8 cellular contexts compared by ENCODE assay signal in the genomic region with DNA sequence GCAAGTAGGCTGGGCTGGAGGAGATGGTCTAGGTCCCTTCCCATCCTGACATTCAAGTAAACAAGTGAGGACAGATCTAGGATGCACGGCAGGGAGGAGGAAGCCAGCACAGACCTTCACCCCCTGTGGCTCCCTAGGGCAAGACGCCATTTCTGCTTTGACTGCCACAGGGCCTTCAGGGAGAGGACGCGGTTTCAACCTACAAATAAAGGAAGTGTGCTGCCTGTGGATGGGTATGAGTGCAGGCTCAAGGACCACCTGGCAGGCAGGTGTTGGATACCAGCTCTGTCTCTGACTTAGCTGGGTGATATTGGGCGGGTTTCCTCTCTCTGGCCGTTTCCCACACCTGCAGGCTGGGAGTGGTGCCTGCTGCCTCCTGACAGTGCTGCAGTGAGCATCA. TPM values are rescaled to one million over a fixed set of nuclear protein-coding genes. Genes with fewer than 3 reads are reported as not detected.
DNase-seq lines count a peak whose midpoint lies in the region; ATAC-seq and TF ChIP-seq lines count a peak whose summit lies in the region.

No MANE protein-coding gene starts in this region.

- TF ChIP-seq CTCF in VCaP (conservative IDR thresholded peaks at IDR 0.05) (no peak), foreskin keratinocyte (conservative IDR thresholded peaks at IDR 0.05) (peak; percentile 1)

- peak overlapping the region; percentile 48 for H3K4me3 Mint-ChIP-seq in T-helper 1 cell treated with Interleukin-12 subunit alpha and Interleukin-12 subunit beta and Interleukin-4 antibody, amounts not matched to agents 30 μg/mL and 1 μg/mL, for 36 hours

- peaks cover 60% of the 10 kb centered on the region for H3K36me3 Mint-ChIP-seq in T-helper 1 cell treated with Interleukin-12 subunit alpha and Interleukin-12 subunit beta and Interleukin-4 antibody, amounts not matched to agents 30 μg/mL and 1 μg/mL, for 36 hours (ENCODE audit: low read depth)

- no peaks in the 10 kb centered on the region for H3K27me3 ChIP-seq in foreskin keratinocyte
- H3K27me3 ChIP-seq in subcutaneous abdominal adipose tissue (ENCODE audit: control insufficient read depth in 5 of 5, insufficient read depth in 4 of 5, low read length in 5 of 5): no peaks in the 10 kb centered on the region

- H3K9me3 ChIP-seq in subcutaneous abdominal adipose tissue (ENCODE audit: control insufficient read depth in 5 of 5, low read length in 5 of 5): no peaks in the 10 kb centered on the region

- H3K9ac ChIP-seq in subcutaneous abdominal adipose tissue (ENCODE audit: low read length in 5 of 5): no peak overlapping the region

- no peaks in the 10 kb centered on the region for H3K36me3 ChIP-seq in subcutaneous abdominal adipose tissue (ENCODE audit: control insufficient read depth in 5 of 5, insufficient read depth in 5 of 5, low read length in 5 of 5)

- H3K4me3 ChIP-seq in subcutaneous abdominal adipose tissue (ENCODE audit: low read depth in 1 of 5, low read length in 5 of 5): no peak overlapping the region

- H3K4me1 ChIP-seq in foreskin keratinocyte (peaks cover 77% of the 10 kb centered on the region), subcutaneous abdominal adipose tissue (ENCODE audit: control insufficient read depth in 5 of 5, insufficient read depth in 5 of 5, low read length in 5 of 5) (peaks cover 2 to 69% (median 37%) of the 10 kb centered on the region in 5 donors)

- peaks cover 86% of the 10 kb centered on the region for H3K4me1 Mint-ChIP-seq in T-helper 1 cell treated with Interleukin-12 subunit alpha and Interleukin-12 subunit beta and Interleukin-4 antibody, amounts not matched to agents 30 μg/mL and 1 μg/mL, for 36 hours (ENCODE audit: low read depth)

- H3K27ac Mint-ChIP-seq in T-helper 1 cell treated with Interleukin-12 subunit alpha and Interleukin-12 subunit beta and Interleukin-4 antibody, amounts not matched to agents 30 μg/mL and 1 μg/mL, for 36 hours: peak overlapping the region; percentile 88

- DNase-seq in T-helper 1 cell (no peak), foreskin keratinocyte (no peak), midbrain (lab: John Stamatoyannopoulos, UW) (no peak), dedifferentiated amniotic fluid mesenchymal stem cell (ENCODE audit: extremely low spot score) (no peak), SW480 (ENCODE audit: low spot score) (no peak)

- H3K9me3 Mint-ChIP-seq in T-helper 1 cell treated with Interleukin-12 subunit alpha and Interleukin-12 subunit beta and Interleukin-4 antibody, amounts not matched to agents 30 μg/mL and 1 μg/mL, for 36 hours: no peaks in the 10 kb centered on the region

- H3K27ac ChIP-seq in VCaP (peak overlapping the region; percentile 100), foreskin keratinocyte (peak overlapping the region; percentile 69), subcutaneous abdominal adipose tissue (ENCODE audit: low read depth, low read length) (peak overlapping the region; percentile 73)

- ATAC-seq in foreskin keratinocyte: no peak

- no peaks in the 10 kb centered on the region for H3K27me3 Mint-ChIP-seq in T-helper 1 cell treated with Interleukin-12 subunit alpha and Interleukin-12 subunit beta and Interleukin-4 antibody, amounts not matched to agents 30 μg/mL and 1 μg/mL, for 36 hours (ENCODE audit: low read depth)

RNA-seq across cellular contexts. Expression of a gene that starts 16.2 kb away (rescaled TPM):
- total RNA-seq in foreskin keratinocyte: 204 and 209 TPM in 2 replicates
- 178 and 182 TPM in 2 replicates for polyA plus RNA-seq in foreskin keratinocyte
